In genomic region chr7:152335900-152336571, GRCh38 we compare ENCODE assay signal across 8 cellular contexts.
DNase-seq lines count a peak whose midpoint lies in the region; ATAC-seq lines count a peak whose summit lies in the region.

No MANE protein-coding gene starts in this region.

- peak overlapping the region; percentile 86 to 89 for H3K27ac Mint-ChIP-seq in effector memory CD8-positive, alpha-beta T cell

- H3K4me3 Mint-ChIP-seq in effector memory CD8-positive, alpha-beta T cell, result peak overlapping the region; percentile 68

- intact Hi-C loops in sciatic nerve (cut with DNase I), result no loop called here

- peaks cover 17% of the 10 kb centered on the region for H3K36me3 Mint-ChIP-seq in effector memory CD8-positive, alpha-beta T cell (ENCODE audit: insufficient read depth)

- H3K9me3 Mint-ChIP-seq in effector memory CD8-positive, alpha-beta T cell, result no peaks in the 10 kb centered on the region

- no peaks in the 10 kb centered on the region for H3K27me3 Mint-ChIP-seq in effector memory CD8-positive, alpha-beta T cell

- peaks cover 39 to 51% of the 10 kb centered on the region in 2 donors for H3K4me1 Mint-ChIP-seq in effector memory CD8-positive, alpha-beta T cell (ENCODE audit: low read depth in 2 of 2)

- ATAC-seq in GM18511 (IDR thresholded peaks at IDR 0.05; ENCODE audit: unreplicated experiment) (peak; percentile 59), HG03095 (IDR thresholded peaks at IDR 0.05; ENCODE audit: unreplicated experiment) (peak; percentile 63), sciatic nerve (peak; percentile 71), HG03469 (IDR thresholded peaks at IDR 0.05; ENCODE audit: unreplicated experiment) (no peak)
- ATAC-seq in effector memory CD8-positive, alpha-beta T cell (replicated peaks), result peak; percentile 58

- no peak for DNase-seq in effector memory CD8-positive, alpha-beta T cell
- no peak for DNase-seq in sciatic nerve (ENCODE audit: low spot score)
- DNase-seq in NCI-H2081 (lab: John Stamatoyannopoulos, UW), result no peak
- DNase-seq in 8988T, result no peak
- no peak for DNase-seq in central memory CD4-positive, alpha-beta T cell
